ENCODE assay signal across 1 cellular context in the genomic region with DNA sequence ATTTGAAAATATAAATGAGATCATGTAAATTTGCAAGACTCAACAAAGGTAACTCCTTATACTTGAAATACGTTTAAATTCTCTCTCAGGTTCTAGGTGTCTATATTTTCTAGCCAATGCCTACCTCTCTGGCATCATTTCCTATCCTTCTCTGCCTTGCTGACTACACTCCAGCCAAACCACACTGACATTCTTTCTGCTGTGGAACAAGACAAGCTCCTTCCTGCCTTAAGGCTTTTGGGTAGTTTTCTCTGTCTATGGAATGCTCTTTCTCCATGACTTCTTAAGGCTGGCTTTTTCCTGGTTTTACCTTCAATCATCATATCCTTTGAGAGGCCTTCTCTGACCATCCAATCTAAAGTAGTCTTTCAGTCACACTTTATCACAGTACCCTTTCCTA.
TF ChIP-seq lines count a peak whose summit lies in the region.

No MANE protein-coding gene starts in this region.

TF ChIP-seq in GM23338, 12 proteins besides CTCF, POLR2A, EP300 and RAD21 (continued from another document):
- TF ChIP-seq, protein P1, sequence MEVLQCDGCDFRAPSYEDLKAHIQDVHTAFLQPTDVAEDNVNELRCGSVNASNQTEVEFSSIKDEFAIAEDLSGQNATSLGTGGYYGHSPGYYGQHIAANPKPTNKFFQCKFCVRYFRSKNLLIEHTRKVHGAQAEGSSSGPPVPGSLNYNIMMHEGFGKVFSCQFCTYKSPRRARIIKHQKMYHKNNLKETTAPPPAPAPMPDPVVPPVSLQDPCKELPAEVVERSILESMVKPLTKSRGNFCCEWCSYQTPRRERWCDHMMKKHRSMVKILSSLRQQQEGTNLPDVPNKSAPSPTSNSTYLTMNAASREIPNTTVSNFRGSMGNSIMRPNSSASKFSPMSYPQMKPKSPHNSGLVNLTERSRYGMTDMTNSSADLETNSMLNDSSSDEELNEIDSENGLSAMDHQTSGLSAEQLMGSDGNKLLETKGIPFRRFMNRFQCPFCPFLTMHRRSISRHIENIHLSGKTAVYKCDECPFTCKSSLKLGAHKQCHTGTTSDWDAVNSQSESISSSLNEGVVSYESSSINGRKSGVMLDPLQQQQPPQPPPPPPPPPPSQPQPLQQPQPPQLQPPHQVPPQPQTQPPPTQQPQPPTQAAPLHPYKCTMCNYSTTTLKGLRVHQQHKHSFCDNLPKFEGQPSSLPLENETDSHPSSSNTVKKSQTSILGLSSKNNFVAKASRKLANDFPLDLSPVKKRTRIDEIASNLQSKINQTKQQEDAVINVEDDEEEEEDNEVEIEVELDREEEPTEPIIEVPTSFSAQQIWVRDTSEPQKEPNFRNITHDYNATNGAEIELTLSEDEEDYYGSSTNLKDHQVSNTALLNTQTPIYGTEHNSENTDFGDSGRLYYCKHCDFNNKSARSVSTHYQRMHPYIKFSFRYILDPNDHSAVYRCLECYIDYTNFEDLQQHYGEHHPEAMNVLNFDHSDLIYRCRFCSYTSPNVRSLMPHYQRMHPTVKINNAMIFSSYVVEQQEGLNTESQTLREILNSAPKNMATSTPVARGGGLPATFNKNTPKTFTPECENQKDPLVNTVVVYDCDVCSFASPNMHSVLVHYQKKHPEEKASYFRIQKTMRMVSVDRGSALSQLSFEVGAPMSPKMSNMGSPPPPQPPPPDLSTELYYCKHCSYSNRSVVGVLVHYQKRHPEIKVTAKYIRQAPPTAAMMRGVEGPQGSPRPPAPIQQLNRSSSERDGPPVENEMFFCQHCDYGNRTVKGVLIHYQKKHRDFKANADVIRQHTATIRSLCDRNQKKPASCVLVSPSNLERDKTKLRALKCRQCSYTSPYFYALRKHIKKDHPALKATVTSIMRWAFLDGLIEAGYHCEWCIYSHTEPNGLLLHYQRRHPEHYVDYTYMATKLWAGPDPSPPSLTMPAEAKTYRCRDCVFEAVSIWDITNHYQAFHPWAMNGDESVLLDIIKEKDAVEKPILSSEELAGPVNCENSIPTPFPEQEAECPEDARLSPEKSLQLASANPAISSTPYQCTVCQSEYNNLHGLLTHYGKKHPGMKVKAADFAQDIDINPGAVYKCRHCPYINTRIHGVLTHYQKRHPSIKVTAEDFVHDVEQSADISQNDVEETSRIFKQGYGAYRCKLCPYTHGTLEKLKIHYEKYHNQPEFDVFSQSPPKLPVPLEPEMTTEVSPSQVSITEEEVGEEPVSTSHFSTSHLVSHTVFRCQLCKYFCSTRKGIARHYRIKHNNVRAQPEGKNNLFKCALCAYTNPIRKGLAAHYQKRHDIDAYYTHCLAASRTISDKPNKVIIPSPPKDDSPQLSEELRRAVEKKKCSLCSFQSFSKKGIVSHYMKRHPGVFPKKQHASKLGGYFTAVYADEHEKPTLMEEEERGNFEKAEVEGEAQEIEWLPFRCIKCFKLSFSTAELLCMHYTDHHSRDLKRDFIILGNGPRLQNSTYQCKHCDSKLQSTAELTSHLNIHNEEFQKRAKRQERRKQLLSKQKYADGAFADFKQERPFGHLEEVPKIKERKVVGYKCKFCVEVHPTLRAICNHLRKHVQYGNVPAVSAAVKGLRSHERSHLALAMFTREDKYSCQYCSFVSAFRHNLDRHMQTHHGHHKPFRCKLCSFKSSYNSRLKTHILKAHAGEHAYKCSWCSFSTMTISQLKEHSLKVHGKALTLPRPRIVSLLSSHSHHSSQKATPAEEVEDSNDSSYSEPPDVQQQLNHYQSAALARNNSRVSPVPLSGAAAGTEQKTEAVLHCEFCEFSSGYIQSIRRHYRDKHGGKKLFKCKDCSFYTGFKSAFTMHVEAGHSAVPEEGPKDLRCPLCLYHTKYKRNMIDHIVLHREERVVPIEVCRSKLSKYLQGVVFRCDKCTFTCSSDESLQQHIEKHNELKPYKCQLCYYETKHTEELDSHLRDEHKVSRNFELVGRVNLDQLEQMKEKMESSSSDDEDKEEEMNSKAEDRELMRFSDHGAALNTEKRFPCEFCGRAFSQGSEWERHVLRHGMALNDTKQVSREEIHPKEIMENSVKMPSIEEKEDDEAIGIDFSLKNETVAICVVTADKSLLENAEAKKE (CRISPR knock-in tag; IDR thresholded peaks at IDR 0.05): no peak
- TF ChIP-seq ZNF114 (CRISPR knock-in tag; IDR thresholded peaks at IDR 0.05) (no peak), EZH2phosphoT487 (IDR thresholded peaks at IDR 0.05; ENCODE audit: unreplicated experiment) (no peak), EZH2 (IDR thresholded peaks at IDR 0.05; ENCODE audit: low read depth, unreplicated experiment) (no peak), NANOG (IDR thresholded peaks at IDR 0.05; ENCODE audit: borderline replicate concordance) (no peak)
- TF ChIP-seq, protein P2, sequence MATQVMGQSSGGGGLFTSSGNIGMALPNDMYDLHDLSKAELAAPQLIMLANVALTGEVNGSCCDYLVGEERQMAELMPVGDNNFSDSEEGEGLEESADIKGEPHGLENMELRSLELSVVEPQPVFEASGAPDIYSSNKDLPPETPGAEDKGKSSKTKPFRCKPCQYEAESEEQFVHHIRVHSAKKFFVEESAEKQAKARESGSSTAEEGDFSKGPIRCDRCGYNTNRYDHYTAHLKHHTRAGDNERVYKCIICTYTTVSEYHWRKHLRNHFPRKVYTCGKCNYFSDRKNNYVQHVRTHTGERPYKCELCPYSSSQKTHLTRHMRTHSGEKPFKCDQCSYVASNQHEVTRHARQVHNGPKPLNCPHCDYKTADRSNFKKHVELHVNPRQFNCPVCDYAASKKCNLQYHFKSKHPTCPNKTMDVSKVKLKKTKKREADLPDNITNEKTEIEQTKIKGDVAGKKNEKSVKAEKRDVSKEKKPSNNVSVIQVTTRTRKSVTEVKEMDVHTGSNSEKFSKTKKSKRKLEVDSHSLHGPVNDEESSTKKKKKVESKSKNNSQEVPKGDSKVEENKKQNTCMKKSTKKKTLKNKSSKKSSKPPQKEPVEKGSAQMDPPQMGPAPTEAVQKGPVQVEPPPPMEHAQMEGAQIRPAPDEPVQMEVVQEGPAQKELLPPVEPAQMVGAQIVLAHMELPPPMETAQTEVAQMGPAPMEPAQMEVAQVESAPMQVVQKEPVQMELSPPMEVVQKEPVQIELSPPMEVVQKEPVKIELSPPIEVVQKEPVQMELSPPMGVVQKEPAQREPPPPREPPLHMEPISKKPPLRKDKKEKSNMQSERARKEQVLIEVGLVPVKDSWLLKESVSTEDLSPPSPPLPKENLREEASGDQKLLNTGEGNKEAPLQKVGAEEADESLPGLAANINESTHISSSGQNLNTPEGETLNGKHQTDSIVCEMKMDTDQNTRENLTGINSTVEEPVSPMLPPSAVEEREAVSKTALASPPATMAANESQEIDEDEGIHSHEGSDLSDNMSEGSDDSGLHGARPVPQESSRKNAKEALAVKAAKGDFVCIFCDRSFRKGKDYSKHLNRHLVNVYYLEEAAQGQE (IDR thresholded peaks at IDR 0.05; ENCODE audit: unreplicated experiment): no peak
